7 cellular contexts compared by ENCODE assay signal in genomic region chr7:113774182-113774807, GRCh38.
A peak's percentile ranks its signal among the peaks of the same experiment; 100 is the strongest.
DNase-seq lines count a peak whose midpoint lies in the region; TF ChIP-seq lines count a peak whose summit lies in the region.

No MANE protein-coding gene starts in this region.

- no peak overlapping the region for H3K4me2 ChIP-seq in H9 (ENCODE audit: insufficient read depth, insufficient read length, low read length)

- no peaks in the 10 kb centered on the region for H3K27me3 ChIP-seq in H9 (ENCODE audit: insufficient read depth, low read length)

- H3K4me3 Mint-ChIP-seq in H9 = no peak overlapping the region

- H3K9me3 Mint-ChIP-seq in H9 = no peaks in the 10 kb centered on the region

- no peaks in the 10 kb centered on the region for H3K79me1 ChIP-seq in H9 (ENCODE audit: insufficient read depth, low read depth, low read length, poor library complexity, severe bottlenecking)

- H2BK12ac ChIP-seq in H9 (ENCODE audit: insufficient read length, low read depth, low read length) = no peak overlapping the region

- TF ChIP-seq CTCF in GM12875 (IDR thresholded peaks at IDR 0.05; ENCODE audit: borderline replicate concordance, insufficient read depth, low read depth, low read length) (peak; percentile 58; the same call in 1 of the 2 replicates), H9 (conservative IDR thresholded peaks at IDR 0.05) (peak; percentile 73)

- no CpG with 5 or more reads among the region's 3 CpGs for WGBS in H9 (ENCODE audit: extremely low coverage, insufficient read length, low lambda C conversion rate)

- H3K27ac ChIP-seq in H9 (ENCODE audit: insufficient read length, low read depth, low read length) = no peak overlapping the region

- no peaks in the 10 kb centered on the region for H3K4me1 ChIP-seq in H9 (ENCODE audit: insufficient read depth, low read length)

- H3K14ac ChIP-seq in H9 (ENCODE audit: insufficient read depth, low read length) = no peak overlapping the region

- H3K4me3 ChIP-seq in GM12875 (ENCODE audit: low read depth, low read length) = no peak overlapping the region

- H3K4me1 Mint-ChIP-seq in H9 = no peaks in the 10 kb centered on the region

- no peak overlapping the region for H3T11ph ChIP-seq in H9 (ENCODE audit: low read length)

- no peak overlapping the region for H3K27ac Mint-ChIP-seq in H9

- H3K9ac ChIP-seq in H9 (ENCODE audit: extremely low read depth, insufficient read length, low read length) = no peak overlapping the region

- no peak overlapping the region for H2AFZ ChIP-seq in H9 (ENCODE audit: low read length)

- no peaks in the 10 kb centered on the region for H3K79me2 ChIP-seq in H9 (ENCODE audit: insufficient read depth, low read length)

- no peaks in the 10 kb centered on the region for H3K23me2 ChIP-seq in H9 (ENCODE audit: insufficient read length, low read depth, low read length, poor library complexity, severe bottlenecking)

- no peak overlapping the region for H3K4ac ChIP-seq in H9 (ENCODE audit: low read depth, low read length)

- H3K23ac ChIP-seq in H9 (ENCODE audit: insufficient read length, low read depth, low read length) = no peak overlapping the region

- H2BK15ac ChIP-seq in H9 (ENCODE audit: low read depth, low read length) = no peak overlapping the region

- H3K18ac ChIP-seq in H9 (ENCODE audit: insufficient read length, low read depth, low read length) = no peak overlapping the region

- H2BK120ac ChIP-seq in H9 (ENCODE audit: low read depth, low read length, poor library complexity, severe bottlenecking) = no peak overlapping the region

- no peak overlapping the region for H3K56ac ChIP-seq in H9 (ENCODE audit: insufficient read length, low read depth, low read length)

- H4K20me1 ChIP-seq in H9 (ENCODE audit: control insufficient read depth, insufficient read depth, insufficient read length) = no peaks in the 10 kb centered on the region

- H4K5ac ChIP-seq in H9 (ENCODE audit: insufficient read length, low read depth, low read length) = no peak overlapping the region

- H4K91ac ChIP-seq in H9 (ENCODE audit: insufficient read length, low read depth, low read length) = no peak overlapping the region

- H3K27me3 Mint-ChIP-seq in H9 (ENCODE audit: low read depth) = no peaks in the 10 kb centered on the region

- no peak overlapping the region for H2BK5ac ChIP-seq in H9 (ENCODE audit: insufficient read length, low read length)

- H2AK5ac ChIP-seq in H9 (ENCODE audit: insufficient read length, low read length) = no peak overlapping the region

- H4K8ac ChIP-seq in H9 (replicated peaks; ENCODE audit: insufficient read length, low read depth, low read length) = no peak overlapping the region

- H3K36me3 Mint-ChIP-seq in H9 (ENCODE audit: insufficient read depth in 1 of 3, low read depth in 3 of 3) = no peaks in the 10 kb centered on the region; a peak in 1 of 7 replicates

- H2BK20ac ChIP-seq in H9 (ENCODE audit: low read depth, low read length, poor library complexity, severe bottlenecking) = no peak overlapping the region

- DNase-seq in H9 (no peak), LoVo (ENCODE audit: low spot score) (peak; percentile 41), SHP77 (lab: John Stamatoyannopoulos, UW) (peak; percentile 29 to 54), fibroblast of peridontal ligament (ENCODE audit: extremely low read depth) (peak; percentile 70), renal cortical epithelial cell (ENCODE audit: low read depth) (peak; percentile 49), C1 segment of cervical spinal cord (lab: John Stamatoyannopoulos, UW) (no peak)

- no peaks in the 10 kb centered on the region for H3K9me3 ChIP-seq in H9 (ENCODE audit: control insufficient read depth, low read depth, low read length)

Comparison
In these comparisons a context has a peak if more than half of its experiments do, and no peak if none do; other contexts are left out.
1. DNase-seq: peak in LoVo (single experiment), SHP77 (2 of 2), fibroblast of peridontal ligament (single experiment) and renal cortical epithelial cell (single experiment); none in H9 (single experiment) and C1 segment of cervical spinal cord (0 of 14).